10 cellular contexts compared by ENCODE assay signal in genomic region chr19:18941628-18942354, GRCh38. TPM values are rescaled to one million over a fixed set of nuclear protein-coding genes. Genes with fewer than 3 reads are reported as not detected.
DNase-seq lines count a peak whose midpoint lies in the region; ATAC-seq, FAIRE-seq and TF ChIP-seq lines count a peak whose summit lies in the region.
"Had no signal": no experiment of that assay in that cellular context is flagged by ENCODE, and none has a peak within 500 bp of the region (broad histone marks: within the 10 kb centered on the region; RNA-seq: fewer than 3 reads in every experiment).

No MANE protein-coding gene starts in this region.

- no peak overlapping the region; the same call in 1 of the 2 replicates for H2AK5ac ChIP-seq in H1 (ENCODE audit: low read depth, low read length)

- intact Hi-C loops in upper lobe of right lung (cut with DNase I): no loop called here

- H2AFZ ChIP-seq in H1 (ENCODE audit: low read length) (no peak overlapping the region), neuron (ENCODE audit: low read depth, low read length) (no peak overlapping the region)

- no peak overlapping the region for H3K4ac ChIP-seq in H1 (replicated peaks; ENCODE audit: insufficient read length, low read depth, low read length)

- no peak for FAIRE-seq in H1 (lab: Jason Lieb, UNC)
- no peak for FAIRE-seq in GM12892 (lab: Jason Lieb, UNC)
- FAIRE-seq: GM19239 had no signal

- peaks cover 10% of the 10 kb centered on the region; the same call in 1 of the 2 replicates for H3K23me2 ChIP-seq in H1 (ENCODE audit: low read depth, low read length)

- H3K27ac ChIP-seq in H1 (ENCODE audit: low read depth, low read length) (no peak overlapping the region), upper lobe of right lung (no peak overlapping the region)

- no peak overlapping the region for H2BK120ac ChIP-seq in H1 (replicated peaks; ENCODE audit: low read depth, low read length)

- no peak overlapping the region for H3K23ac ChIP-seq in H1 (ENCODE audit: insufficient read length)

- no peak overlapping the region for H4K8ac ChIP-seq in H1 (ENCODE audit: extremely low read depth, insufficient read depth, low read length)

- peaks cover 3% of the 10 kb centered on the region; the same call in 1 of the 2 replicates for H3K79me1 ChIP-seq in H1 (ENCODE audit: low read depth, low read length)

- no peak overlapping the region for H2BK5ac ChIP-seq in H1 (ENCODE audit: low read depth, low read length)

- no peak overlapping the region for H3K14ac ChIP-seq in H1 (ENCODE audit: insufficient read length)

- POLR2A ChIA-PET in H1 (lab: Charles Lee; ENCODE audit: partially characterized antibody): interaction anchor here (0.5 to 2.2 kb wide), 9 partner anchors 10 to 194 kb away, joined by 3 to 8 read pairs (median 3); no protein-coding TSS in a partner anchor

- H4K20me1 ChIP-seq in H1 (replicated peaks in 1 of 2; ENCODE audit: control insufficient read depth in 1 of 2, insufficient read depth in 2 of 2, low read length in 2 of 2): peaks cover 1 to 2% of the 10 kb centered on the region in 2 experiments

- peak overlapping the region; percentile 68 to 80 for H3K4me2 ChIP-seq in H1 (ENCODE audit: insufficient read depth in 1 of 2, low read depth in 2 of 2, low read length in 2 of 2)

- peaks cover 0 to 5% of the 10 kb centered on the region in 2 experiments; a peak in 1 of 4 replicates for H3K79me2 ChIP-seq in H1 (ENCODE audit: control insufficient read depth in 1 of 2, insufficient read depth in 2 of 2, low read length in 2 of 2)

- TF ChIP-seq POLR2A in H1 (IDR thresholded peaks at IDR 0.05; ENCODE audit: control extremely low read depth in 1 of 2, low read depth in 2 of 2, low read length in 2 of 2): no peak
- TF ChIP-seq POLR2A in GM12892 (IDR thresholded peaks at IDR 0.05; ENCODE audit: low read depth, low read length): no peak

- WGBS in H1 (ENCODE audit: extremely low coverage in 1 of 2, insufficient coverage in 1 of 2, insufficient read length in 1 of 2, insufficient replicate concordance in 2 of 2, low coverage in 1 of 2, low lambda C conversion rate in 2 of 2, missing lambda C conversion rate in 1 of 2), 2 experiments: 74% methylated on average over 18 of the region's 18 CpGs; no CpG with 5 or more reads in 1 of the 2 experiments

- H3K56ac ChIP-seq in H1 (replicated peaks; ENCODE audit: insufficient read length, low read depth, low read length): no peak overlapping the region

- H2BK12ac ChIP-seq in H1 (ENCODE audit: low read depth, low read length): peak overlapping the region; percentile 52; the same call in 1 of the 2 replicates

- no peak; a peak in 1 of 4 replicates for TF ChIP-seq RAD21 in H1 (IDR thresholded peaks at IDR 0.05 in 1 of 2, conservative IDR thresholded peaks at IDR 0.05 in 1 of 2; ENCODE audit: low read depth in 2 of 2, low read length in 2 of 2)

- CTCF ChIA-PET in H1 (lab: Charles Lee; ENCODE audit: partially characterized antibody): interaction anchor here (0.6 to 1.3 kb wide), 4 partner anchors 43 to 402 kb away, joined by 3 read pairs; no protein-coding TSS in a partner anchor

- H3K36me3 ChIP-seq in H1 (ENCODE audit: control insufficient read depth in 2 of 4, insufficient read depth in 4 of 4, low read length in 3 of 4): peaks cover 2 to 18% (median 4%) of the 10 kb centered on the region in 4 experiments; a peak in 4 of 8 replicates
- peaks cover 14% of the 10 kb centered on the region for H3K36me3 ChIP-seq in neuron (ENCODE audit: insufficient read depth, low read length)
- no peaks in the 10 kb centered on the region for H3K36me3 ChIP-seq in upper lobe of right lung

- no peak for TF ChIP-seq EP300 in H1 (IDR thresholded peaks at IDR 0.05; ENCODE audit: borderline replicate concordance in 1 of 2, low read depth in 2 of 2, low read length in 2 of 2)

- DNase-seq in AG10803 (ENCODE audit: low read depth): no peak
- DNase-seq in Jurkat, Clone E6-1 (ENCODE audit: low read depth, low spot score): no peak
- peak in 1 of 2 experiments; percentile 59 for DNase-seq in H1 (ENCODE audit: low read depth in 1 of 2, low spot score in 2 of 2)
- no peak for DNase-seq in SIG-M5 treated with dmso at 0.1 percent for 504 hours (lab: John Stamatoyannopoulos, UW; ENCODE audit: unreplicated experiment)
- no peak for DNase-seq in GM12892 (ENCODE audit: insufficient read length)
- DNase-seq in upper lobe of right lung: no peak
- DNase-seq: NK-92 treated with Interleukin-12 subunit alpha and Interleukin-12 subunit beta, amount 100 ng/mL, for 24 hours had no signal

- no peaks in the 10 kb centered on the region for H3K9me3 ChIP-seq in H1 (ENCODE audit: insufficient read depth in 2 of 2, low read depth in 1 of 2, low read length in 1 of 2)
- H3K9me3 ChIP-seq in neuron (ENCODE audit: low read length): no peaks in the 10 kb centered on the region
- H3K9me3 ChIP-seq in upper lobe of right lung: no peaks in the 10 kb centered on the region

- H3K4me3 ChIP-seq in AG10803 (ENCODE audit: low read length) (peak overlapping the region; percentile 57), H1 (ENCODE audit: extremely low read depth in 1 of 4, insufficient read depth in 2 of 4, low read depth in 3 of 4, low read length in 4 of 4) (peak overlapping the region; percentile 25 to 48 (median 36); a peak in 6 of 8 replicates), neuron (ENCODE audit: low read length) (peak overlapping the region; percentile 38), upper lobe of right lung (no peak overlapping the region)
- peak overlapping the region; percentile 35 for H3K4me3 ChIP-seq in Jurkat, Clone E6-1 (ENCODE audit: low read length)

- H3K27me3 ChIP-seq in H1 (replicated peaks in 1 of 4; ENCODE audit: control insufficient read depth in 3 of 4, extremely low read depth in 1 of 4, insufficient read depth in 3 of 4, low read length in 3 of 4): no peaks in the 10 kb centered on the region
- no peaks in the 10 kb centered on the region for H3K27me3 ChIP-seq in neuron (ENCODE audit: insufficient read depth, low read length)
- H3K27me3 ChIP-seq in upper lobe of right lung: no peaks in the 10 kb centered on the region

- H3K4me1 ChIP-seq in H1 (replicated peaks in 1 of 4; ENCODE audit: control insufficient read depth in 3 of 4, insufficient read depth in 4 of 4, low read length in 3 of 4) (peaks cover 5 to 18% (median 9%) of the 10 kb centered on the region in 4 experiments), neuron (ENCODE audit: insufficient read depth, low read length) (peaks cover 9% of the 10 kb centered on the region), upper lobe of right lung (peaks cover 8% of the 10 kb centered on the region)

- H4K5ac ChIP-seq in H1 (ENCODE audit: insufficient read length, low read depth, low read length): no peak overlapping the region

- TF ChIP-seq CTCF in AG10803 (conservative IDR thresholded peaks at IDR 0.05; ENCODE audit: low read length) (no peak), H1 (IDR thresholded peaks at IDR 0.05; ENCODE audit: control extremely low read depth in 1 of 3, insufficient read depth in 1 of 3, low read depth in 1 of 3, low read length in 3 of 3) (no peak), upper lobe of right lung (IDR thresholded peaks at IDR 0.05) (no peak)

- H3K18ac ChIP-seq in H1 (ENCODE audit: extremely low read depth, low read length): peak overlapping the region; percentile 71

- H3K9ac ChIP-seq in H1 (replicated peaks in 1 of 4; ENCODE audit: extremely low read depth in 1 of 4, low read depth in 3 of 4, low read length in 3 of 4): no peak overlapping the region

- H2BK20ac ChIP-seq in H1 (ENCODE audit: low read length): no peak overlapping the region

- ATAC-seq in HG02759 (IDR thresholded peaks at IDR 0.05; ENCODE audit: unreplicated experiment) (no peak), upper lobe of right lung (no peak)

- H2BK15ac ChIP-seq in H1 (ENCODE audit: low read length): peak overlapping the region; percentile 4; the same call in 1 of the 2 replicates

- peak overlapping the region; percentile 83 for H4K91ac ChIP-seq in H1 (replicated peaks; ENCODE audit: insufficient read length, low read length)

RNA-seq across cellular contexts. Expression of gene HOMER3, which starts 0.8 kb away (rescaled TPM):
- polyA plus RNA-seq in Jurkat, Clone E6-1 (2012; ENCODE audit: insufficient read depth, insufficient read length): 38.4 TPM
- 28.3 and 33.2 TPM in 2 replicates for total RNA-seq in H1 (2021; fragmentation: NEBNext Ultra II Directional; extraction: Animal tissue kit (Norgen Biotek cat#: 25700))
- 41.6 and 53.5 TPM in 2 replicates for polyA plus RNA-seq in H1 (2011; rRNA removed)
- 64.3 TPM for polyA plus RNA-seq in H1 (2011; cell fraction: cytosol; rRNA removed)
- 96.7 TPM for polyA plus RNA-seq in H1 (2011; cell fraction: nucleus; rRNA removed)
- polyA plus RNA-seq in H1 (2012, experiment 1 of 2): 26.7 to 59.8 TPM (median 48.4 TPM) in 4 replicates
- polyA plus RNA-seq in H1 (2012, experiment 2 of 2): 31.8 TPM
- polyA plus RNA-seq in H1 (2013, experiment 1 of 2): 29.3 TPM
- polyA plus RNA-seq in H1 (2013, experiment 2 of 2): 28.1 TPM
- polyA minus RNA-seq in H1 (2011; rRNA and poly(A)+ RNA removed): 22.4 and 25.3 TPM in 2 replicates
- 13.9 TPM for polyA minus RNA-seq in H1 (2011; cell fraction: cytosol; rRNA and poly(A)+ RNA removed)
- 33.3 TPM for polyA minus RNA-seq in H1 (2011; cell fraction: nucleus; rRNA and poly(A)+ RNA removed)
- polyA plus RNA-seq in GM12892 (2012; ENCODE audit: missing spikeins): 4.0 TPM
- 29.3 TPM for total RNA-seq in upper lobe of right lung

RNA-seq across cellular contexts. Expression of gene DDX49, which starts 22.3 kb away (rescaled TPM):
- polyA plus RNA-seq in Jurkat, Clone E6-1 (2012; ENCODE audit: insufficient read depth, insufficient read length): 60.0 TPM
- total RNA-seq in H1 (2021; fragmentation: NEBNext Ultra II Directional; extraction: Animal tissue kit (Norgen Biotek cat#: 25700)): 41.3 and 52.3 TPM in 2 replicates
- polyA plus RNA-seq in H1 (2011; rRNA removed): 46.5 and 61.0 TPM in 2 replicates
- polyA plus RNA-seq in H1 (2011; cell fraction: cytosol; rRNA removed): 46.6 TPM
- 69.7 TPM for polyA plus RNA-seq in H1 (2011; cell fraction: nucleus; rRNA removed)
- 29.5 to 43.0 TPM (median 38.5 TPM) in 4 replicates for polyA plus RNA-seq in H1 (2012, experiment 1 of 2)
- polyA plus RNA-seq in H1 (2012, experiment 2 of 2): 53.4 TPM
- 18.1 TPM for polyA plus RNA-seq in H1 (2013, experiment 1 of 2)
- polyA plus RNA-seq in H1 (2013, experiment 2 of 2): 16.8 TPM
- polyA minus RNA-seq in H1 (2011; rRNA and poly(A)+ RNA removed): 34.0 and 34.1 TPM in 2 replicates
- 37.3 TPM for polyA minus RNA-seq in H1 (2011; cell fraction: cytosol; rRNA and poly(A)+ RNA removed)
- 31.5 TPM for polyA minus RNA-seq in H1 (2011; cell fraction: nucleus; rRNA and poly(A)+ RNA removed)
- polyA plus RNA-seq in GM12892 (2012; ENCODE audit: missing spikeins): 24.4 TPM
- 45.9 TPM for total RNA-seq in upper lobe of right lung

RNA-seq across cellular contexts. Expression of gene COPE, which starts 22.6 kb away (rescaled TPM):
- polyA plus RNA-seq in Jurkat, Clone E6-1 (2012; ENCODE audit: insufficient read depth, insufficient read length): 311 TPM
- total RNA-seq in H1 (2021; fragmentation: NEBNext Ultra II Directional; extraction: Animal tissue kit (Norgen Biotek cat#: 25700)): 178 and 190 TPM in 2 replicates
- polyA plus RNA-seq in H1 (2011; rRNA removed): 356 and 420 TPM in 2 replicates
- 301 TPM for polyA plus RNA-seq in H1 (2011; cell fraction: cytosol; rRNA removed)
- 264 TPM for polyA plus RNA-seq in H1 (2011; cell fraction: nucleus; rRNA removed)
- 96.2 to 216 TPM (median 204 TPM) in 4 replicates for polyA plus RNA-seq in H1 (2012, experiment 1 of 2)
- 178 TPM for polyA plus RNA-seq in H1 (2012, experiment 2 of 2)
- polyA plus RNA-seq in H1 (2013, experiment 1 of 2): 133 TPM
- 137 TPM for polyA plus RNA-seq in H1 (2013, experiment 2 of 2)
- 78.2 and 93.8 TPM in 2 replicates for polyA minus RNA-seq in H1 (2011; rRNA and poly(A)+ RNA removed)
- polyA minus RNA-seq in H1 (2011; cell fraction: cytosol; rRNA and poly(A)+ RNA removed): 107 TPM
- 82.4 TPM for polyA minus RNA-seq in H1 (2011; cell fraction: nucleus; rRNA and poly(A)+ RNA removed)
- polyA plus RNA-seq in GM12892 (2012; ENCODE audit: missing spikeins): 81.2 TPM
- total RNA-seq in upper lobe of right lung: 141 TPM

RNA-seq across cellular contexts. Expression of gene CERS1, which starts 45.8 kb away (rescaled TPM):
- 12.0 TPM for polyA plus RNA-seq in Jurkat, Clone E6-1 (2012; ENCODE audit: insufficient read depth, insufficient read length)
- 18.6 and 23.1 TPM in 2 replicates for total RNA-seq in H1 (2021; fragmentation: NEBNext Ultra II Directional; extraction: Animal tissue kit (Norgen Biotek cat#: 25700))
- 51.0 and 61.6 TPM in 2 replicates for polyA plus RNA-seq in H1 (2011; rRNA removed)
- 34.1 TPM for polyA plus RNA-seq in H1 (2011; cell fraction: cytosol; rRNA removed)
- polyA plus RNA-seq in H1 (2011; cell fraction: nucleus; rRNA removed): 63.5 TPM
- 19.7 to 33.8 TPM (median 29.0 TPM) in 4 replicates for polyA plus RNA-seq in H1 (2012, experiment 1 of 2)
- polyA plus RNA-seq in H1 (2012, experiment 2 of 2): 27.3 TPM
- 24.6 TPM for polyA plus RNA-seq in H1 (2013, experiment 1 of 2)
- 27.4 TPM for polyA plus RNA-seq in H1 (2013, experiment 2 of 2)
- 35.8 and 44.0 TPM in 2 replicates for polyA minus RNA-seq in H1 (2011; rRNA and poly(A)+ RNA removed)
- 12.2 TPM for polyA minus RNA-seq in H1 (2011; cell fraction: cytosol; rRNA and poly(A)+ RNA removed)
- polyA minus RNA-seq in H1 (2011; cell fraction: nucleus; rRNA and poly(A)+ RNA removed): 9.3 TPM
- polyA plus RNA-seq in GM12892 (2012; ENCODE audit: missing spikeins): 0.15 TPM
- total RNA-seq in upper lobe of right lung: not detected
